In the genomic region with DNA sequence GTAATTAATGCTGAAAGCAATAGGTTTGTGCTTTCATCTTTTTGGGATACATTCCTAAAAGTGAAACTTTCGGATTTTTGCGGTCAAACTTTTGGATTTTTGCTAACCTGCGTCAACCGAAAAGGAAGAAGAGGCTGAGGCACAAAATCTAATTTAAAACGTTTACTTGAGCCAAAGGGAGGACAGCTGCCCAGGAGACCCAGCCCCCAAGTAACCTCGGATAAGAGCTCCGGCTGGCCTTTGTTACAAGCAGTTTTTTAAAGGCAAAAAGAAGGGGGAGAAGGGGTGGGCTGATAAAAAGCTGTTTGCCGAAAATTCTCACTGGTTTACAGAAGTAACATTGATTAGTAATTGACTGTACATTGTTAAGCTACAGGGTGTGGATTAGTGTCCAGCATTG, we compare ENCODE assay signal across 1 cellular context.
TF ChIP-seq lines count a peak whose summit lies in the region.

No MANE protein-coding gene starts in this region.

TF ChIP-seq in GM23338, 12 proteins besides CTCF, POLR2A, EP300 and RAD21 (continued from another document):
- TF ChIP-seq, protein P1, sequence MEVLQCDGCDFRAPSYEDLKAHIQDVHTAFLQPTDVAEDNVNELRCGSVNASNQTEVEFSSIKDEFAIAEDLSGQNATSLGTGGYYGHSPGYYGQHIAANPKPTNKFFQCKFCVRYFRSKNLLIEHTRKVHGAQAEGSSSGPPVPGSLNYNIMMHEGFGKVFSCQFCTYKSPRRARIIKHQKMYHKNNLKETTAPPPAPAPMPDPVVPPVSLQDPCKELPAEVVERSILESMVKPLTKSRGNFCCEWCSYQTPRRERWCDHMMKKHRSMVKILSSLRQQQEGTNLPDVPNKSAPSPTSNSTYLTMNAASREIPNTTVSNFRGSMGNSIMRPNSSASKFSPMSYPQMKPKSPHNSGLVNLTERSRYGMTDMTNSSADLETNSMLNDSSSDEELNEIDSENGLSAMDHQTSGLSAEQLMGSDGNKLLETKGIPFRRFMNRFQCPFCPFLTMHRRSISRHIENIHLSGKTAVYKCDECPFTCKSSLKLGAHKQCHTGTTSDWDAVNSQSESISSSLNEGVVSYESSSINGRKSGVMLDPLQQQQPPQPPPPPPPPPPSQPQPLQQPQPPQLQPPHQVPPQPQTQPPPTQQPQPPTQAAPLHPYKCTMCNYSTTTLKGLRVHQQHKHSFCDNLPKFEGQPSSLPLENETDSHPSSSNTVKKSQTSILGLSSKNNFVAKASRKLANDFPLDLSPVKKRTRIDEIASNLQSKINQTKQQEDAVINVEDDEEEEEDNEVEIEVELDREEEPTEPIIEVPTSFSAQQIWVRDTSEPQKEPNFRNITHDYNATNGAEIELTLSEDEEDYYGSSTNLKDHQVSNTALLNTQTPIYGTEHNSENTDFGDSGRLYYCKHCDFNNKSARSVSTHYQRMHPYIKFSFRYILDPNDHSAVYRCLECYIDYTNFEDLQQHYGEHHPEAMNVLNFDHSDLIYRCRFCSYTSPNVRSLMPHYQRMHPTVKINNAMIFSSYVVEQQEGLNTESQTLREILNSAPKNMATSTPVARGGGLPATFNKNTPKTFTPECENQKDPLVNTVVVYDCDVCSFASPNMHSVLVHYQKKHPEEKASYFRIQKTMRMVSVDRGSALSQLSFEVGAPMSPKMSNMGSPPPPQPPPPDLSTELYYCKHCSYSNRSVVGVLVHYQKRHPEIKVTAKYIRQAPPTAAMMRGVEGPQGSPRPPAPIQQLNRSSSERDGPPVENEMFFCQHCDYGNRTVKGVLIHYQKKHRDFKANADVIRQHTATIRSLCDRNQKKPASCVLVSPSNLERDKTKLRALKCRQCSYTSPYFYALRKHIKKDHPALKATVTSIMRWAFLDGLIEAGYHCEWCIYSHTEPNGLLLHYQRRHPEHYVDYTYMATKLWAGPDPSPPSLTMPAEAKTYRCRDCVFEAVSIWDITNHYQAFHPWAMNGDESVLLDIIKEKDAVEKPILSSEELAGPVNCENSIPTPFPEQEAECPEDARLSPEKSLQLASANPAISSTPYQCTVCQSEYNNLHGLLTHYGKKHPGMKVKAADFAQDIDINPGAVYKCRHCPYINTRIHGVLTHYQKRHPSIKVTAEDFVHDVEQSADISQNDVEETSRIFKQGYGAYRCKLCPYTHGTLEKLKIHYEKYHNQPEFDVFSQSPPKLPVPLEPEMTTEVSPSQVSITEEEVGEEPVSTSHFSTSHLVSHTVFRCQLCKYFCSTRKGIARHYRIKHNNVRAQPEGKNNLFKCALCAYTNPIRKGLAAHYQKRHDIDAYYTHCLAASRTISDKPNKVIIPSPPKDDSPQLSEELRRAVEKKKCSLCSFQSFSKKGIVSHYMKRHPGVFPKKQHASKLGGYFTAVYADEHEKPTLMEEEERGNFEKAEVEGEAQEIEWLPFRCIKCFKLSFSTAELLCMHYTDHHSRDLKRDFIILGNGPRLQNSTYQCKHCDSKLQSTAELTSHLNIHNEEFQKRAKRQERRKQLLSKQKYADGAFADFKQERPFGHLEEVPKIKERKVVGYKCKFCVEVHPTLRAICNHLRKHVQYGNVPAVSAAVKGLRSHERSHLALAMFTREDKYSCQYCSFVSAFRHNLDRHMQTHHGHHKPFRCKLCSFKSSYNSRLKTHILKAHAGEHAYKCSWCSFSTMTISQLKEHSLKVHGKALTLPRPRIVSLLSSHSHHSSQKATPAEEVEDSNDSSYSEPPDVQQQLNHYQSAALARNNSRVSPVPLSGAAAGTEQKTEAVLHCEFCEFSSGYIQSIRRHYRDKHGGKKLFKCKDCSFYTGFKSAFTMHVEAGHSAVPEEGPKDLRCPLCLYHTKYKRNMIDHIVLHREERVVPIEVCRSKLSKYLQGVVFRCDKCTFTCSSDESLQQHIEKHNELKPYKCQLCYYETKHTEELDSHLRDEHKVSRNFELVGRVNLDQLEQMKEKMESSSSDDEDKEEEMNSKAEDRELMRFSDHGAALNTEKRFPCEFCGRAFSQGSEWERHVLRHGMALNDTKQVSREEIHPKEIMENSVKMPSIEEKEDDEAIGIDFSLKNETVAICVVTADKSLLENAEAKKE (CRISPR knock-in tag; IDR thresholded peaks at IDR 0.05): no peak
- TF ChIP-seq NANOG (IDR thresholded peaks at IDR 0.05; ENCODE audit: borderline replicate concordance) (no peak), STAT1 (IDR thresholded peaks at IDR 0.05; ENCODE audit: unreplicated experiment) (no peak), ZNF331 (CRISPR knock-in tag; IDR thresholded peaks at IDR 0.05; ENCODE audit: low read depth) (no peak), POLR2AphosphoS5 (IDR thresholded peaks at IDR 0.05; ENCODE audit: low read depth) (no peak), JUNB (IDR thresholded peaks at IDR 0.05; ENCODE audit: unreplicated experiment) (no peak), EZH2phosphoT487 (IDR thresholded peaks at IDR 0.05; ENCODE audit: unreplicated experiment) (no peak), ETS1 (IDR thresholded peaks at IDR 0.05) (no peak), EZH2 (IDR thresholded peaks at IDR 0.05; ENCODE audit: low read depth, unreplicated experiment) (no peak)
